1 cellular context compared by ENCODE assay signal in genomic region chr11:69360606-69361005, GRCh38.
TF ChIP-seq lines count a peak whose summit lies in the region.

No MANE protein-coding gene starts in this region.

TF ChIP-seq in HCT116, 20 proteins besides CTCF, POLR2A, EP300 and RAD21 (continued from another document):
- TF ChIP-seq REST (IDR thresholded peaks at IDR 0.05; ENCODE audit: low read depth): no peak
- TF ChIP-seq ZBTB33 (IDR thresholded peaks at IDR 0.05; ENCODE audit: extremely low read depth, insufficient replicate concordance, low read length): no peak
- no peak for TF ChIP-seq JUND (IDR thresholded peaks at IDR 0.05)
- no peak for TF ChIP-seq CEBPB (IDR thresholded peaks at IDR 0.05; ENCODE audit: low read depth)
- TF ChIP-seq SP1 (IDR thresholded peaks at IDR 0.05; ENCODE audit: low read depth): no peak
- TF ChIP-seq EZH2phosphoT487 (IDR thresholded peaks at IDR 0.05; ENCODE audit: borderline replicate concordance): no peak
- TF ChIP-seq ATF3 (IDR thresholded peaks at IDR 0.05): no peak
- no peak for TF ChIP-seq MAX (IDR thresholded peaks at IDR 0.05)
- TF ChIP-seq YY1 (IDR thresholded peaks at IDR 0.05; ENCODE audit: extremely low read depth, insufficient replicate concordance, low read depth, low read length): no peak
- TF ChIP-seq ZFX (IDR thresholded peaks at IDR 0.05): no peak
- TF ChIP-seq ZNF274 (IDR thresholded peaks at IDR 0.05; ENCODE audit: low read depth, low read length): no peak
